ENCODE assay signal across 9 cellular contexts in genomic region chr20:41058007-41058673, GRCh38. TPM values are rescaled to one million over a fixed set of nuclear protein-coding genes. Genes with fewer than 3 reads are reported as not detected.
DNase-seq lines count a peak whose midpoint lies in the region; ATAC-seq and TF ChIP-seq lines count a peak whose summit lies in the region.
"Had no signal": no experiment of that assay in that cellular context is flagged by ENCODE, and none has a peak within 500 bp of the region (broad histone marks: within the 10 kb centered on the region; RNA-seq: fewer than 3 reads in every experiment).

No MANE protein-coding gene starts in this region.

- peaks cover 10% of the 10 kb centered on the region for H3K9me3 ChIP-seq in A673 (ENCODE audit: low read depth, low read length, poor library complexity, severe bottlenecking)
- no peaks in the 10 kb centered on the region for H3K9me3 ChIP-seq in HCT116 (ENCODE audit: control insufficient read depth in 1 of 2, insufficient read depth in 1 of 2, low read depth in 1 of 2, low read length in 2 of 2)
- no peaks in the 10 kb centered on the region for H3K9me3 ChIP-seq in esophagus muscularis mucosa

- peak; percentile 59; the same call in 1 of the 2 replicates for ATAC-seq in HCT116
- ATAC-seq in GM19452 (IDR thresholded peaks at IDR 0.05; ENCODE audit: unreplicated experiment): no peak

- no peaks in the 10 kb centered on the region for H3K9me2 ChIP-seq in HCT116 (ENCODE audit: insufficient read depth)

- DNase-seq in A673 (ENCODE audit: low spot score) (peak; percentile 97), HCT116 (ENCODE audit: low read depth, low spot score) (peak; percentile 8), kidney epithelial cell (ENCODE audit: low read depth) (peak; percentile 65), KG1 (lab: John Stamatoyannopoulos, UW) (no peak), anterior cingulate cortex (lab: John Stamatoyannopoulos, UW) (no peak), esophagus muscularis mucosa (ENCODE audit: extremely low spot score) (no peak)
- peak; percentile 13 for DNase-seq in activated naive CD4-positive, alpha-beta T cell treated with anti-CD3 and anti-CD28 coated beads, Interleukin-2, amount 50 U/mL, for 16 hours
- DNase-seq: NCI-H187 treated with DMSO at 0.1 percent for 48 hours had no signal

- POLR2A ChIA-PET in A673 (lab: Charles Lee; ENCODE audit: low non-redundant PET) (no interaction called here), HCT116 (lab: Charles Lee) (interaction anchor here (1.0 to 1.4 kb wide), 2 partner anchors 12 to 14 kb away, joined by 3 to 4 read pairs; no protein-coding TSS in a partner anchor)

- TF ChIP-seq RAD21 in HCT116 (IDR thresholded peaks at IDR 0.05; ENCODE audit: low read depth): no peak

- WGBS in esophagus muscularis mucosa: 67% methylated on average over 2 of the region's 2 CpGs

- H2AFZ ChIP-seq in HCT116 (ENCODE audit: low read depth, low read length, poor library complexity, severe bottlenecking): no peak overlapping the region

- H3K4me3 ChIP-seq in A673 (ENCODE audit: low read depth, low read length, poor library complexity, severe bottlenecking) (no peak overlapping the region), HCT116 (replicated peaks in 1 of 2; ENCODE audit: low read depth in 1 of 2, low read length in 2 of 2) (no peak overlapping the region), kidney epithelial cell (ENCODE audit: low read depth, low read length) (no peak overlapping the region), esophagus muscularis mucosa (no peak overlapping the region)

- TF ChIP-seq EP300 in esophagus muscularis mucosa (IDR thresholded peaks at IDR 0.05): no peak

- RAD21 ChIA-PET in HCT116 (lab: Charles Lee; ENCODE audit: low non-redundant PET in 1 of 2, low total read pairs in 2 of 2, uncharacterized antibody in 2 of 2, unreplicated experiment in 2 of 2): interaction anchor here in 1 of 2 experiments (1.2 kb wide), 1 partner anchor 67 kb away, joined by 4 read pairs; no protein-coding TSS in a partner anchor

- TF ChIP-seq POLR2A in HCT116 (IDR thresholded peaks at IDR 0.05; ENCODE audit: borderline replicate concordance, extremely low read depth, insufficient read depth, insufficient read length): no peak
- TF ChIP-seq POLR2A in esophagus muscularis mucosa (IDR thresholded peaks at IDR 0.05; ENCODE audit: low read depth): no peak

- peaks cover 53% of the 10 kb centered on the region for H3K4me1 ChIP-seq in A673 (ENCODE audit: insufficient read depth, low read length, poor library complexity, severe bottlenecking)
- peaks cover 0 to 20% of the 10 kb centered on the region in 2 experiments; a peak in 2 of 4 replicates for H3K4me1 ChIP-seq in HCT116 (ENCODE audit: control insufficient read depth in 1 of 2, insufficient read depth in 2 of 2, low read length in 2 of 2)
- H3K4me1 ChIP-seq in esophagus muscularis mucosa: peaks cover 52 to 57% (median 56%) of the 10 kb centered on the region in 4 donors

- no peak overlapping the region for H3K9ac ChIP-seq in HCT116 (ENCODE audit: low read length)

- no TSS peak for BruUV-seq in A673 (replicated peaks; lab: Mats Ljungman, UMichigan)
- no TSS peak for BruUV-seq in HCT116 (replicated peaks; lab: Mats Ljungman, UMichigan)

- intact Hi-C loops in A673 (cut with micrococcal nuclease; ENCODE audit: unreplicated experiment) (no loop called here), HCT116 (cut with micrococcal nuclease) (no loop called here), esophagus muscularis mucosa (cut with DNase I) (no loop called here)

- TF ChIP-seq CTCF in A673 (conservative IDR thresholded peaks at IDR 0.05; ENCODE audit: low read depth, low read length) (no peak), HCT116 (IDR thresholded peaks at IDR 0.05 in 2 of 3, conservative IDR thresholded peaks at IDR 0.05 in 1 of 3; ENCODE audit: borderline replicate concordance in 1 of 3, insufficient read depth in 1 of 3, low read depth in 2 of 3, low read length in 2 of 3) (no peak), kidney epithelial cell (IDR thresholded peaks at IDR 0.05; ENCODE audit: insufficient read depth, low read length, poor library complexity, severe bottlenecking) (no peak), esophagus muscularis mucosa (IDR thresholded peaks at IDR 0.05) (no peak)

- CTCF ChIA-PET in A673 (lab: Charles Lee): interaction anchor here (0.8 kb wide), 1 partner anchor 67 kb away, joined by 3 read pairs; no protein-coding TSS in a partner anchor
- CTCF ChIA-PET in HCT116 (lab: Charles Lee): no interaction called here

- H3K27me3 ChIP-seq in A673 (replicated peaks; ENCODE audit: insufficient read depth, low read depth, low read length, poor library complexity) (no peaks in the 10 kb centered on the region), HCT116 (ENCODE audit: insufficient read depth, low read length) (no peaks in the 10 kb centered on the region), kidney epithelial cell (ENCODE audit: control insufficient read depth, insufficient read depth, low read length) (no peaks in the 10 kb centered on the region), esophagus muscularis mucosa (no peaks in the 10 kb centered on the region)

- H3K27ac ChIP-seq in A673 (ENCODE audit: low read depth, low read length, poor library complexity, severe bottlenecking) (peak overlapping the region; percentile 28), HCT116 (ENCODE audit: low read depth, low read length) (no peak overlapping the region), esophagus muscularis mucosa (replicated peaks in 1 of 4) (no peak overlapping the region)

- no peak overlapping the region for H3K4me2 ChIP-seq in HCT116 (ENCODE audit: low read length)

- H3K79me2 ChIP-seq in HCT116 (ENCODE audit: insufficient read depth, low read length): peaks cover 100% of the 10 kb centered on the region

- H4K20me1 ChIP-seq in HCT116 (ENCODE audit: insufficient read depth): peaks cover 25% of the 10 kb centered on the region; the same call in 1 of the 2 replicates

- H3K36me3 ChIP-seq in A673 (ENCODE audit: insufficient read depth, low read length, poor library complexity, severe bottlenecking) (peaks cover 12% of the 10 kb centered on the region), HCT116 (ENCODE audit: control insufficient read depth in 1 of 2, insufficient read depth in 2 of 2, low read length in 2 of 2) (peaks cover 9 to 29% of the 10 kb centered on the region in 2 experiments), kidney epithelial cell (ENCODE audit: control insufficient read depth, insufficient read depth, low read length) (no peaks in the 10 kb centered on the region), esophagus muscularis mucosa (peaks cover 0 to 18% (median 11%) of the 10 kb centered on the region in 4 donors)

TF ChIP-seq in HCT116, 20 proteins besides CTCF, POLR2A, EP300 and RAD21:
- TF ChIP-seq TCF7L2 (IDR thresholded peaks at IDR 0.05; ENCODE audit: borderline replicate concordance, extremely low read depth, insufficient read depth, insufficient read length) (no peak), POLR2AphosphoS5 (IDR thresholded peaks at IDR 0.05; ENCODE audit: low read depth, low read length) (no peak), SRF (IDR thresholded peaks at IDR 0.05; ENCODE audit: low read depth) (peak; percentile 79), SP1 (IDR thresholded peaks at IDR 0.05; ENCODE audit: low read depth) (peak; percentile 25; the same call in 1 of the 2 replicates)

RNA-seq across cellular contexts. Expression of gene TOP1, which starts 29.5 kb away (rescaled TPM):
- total RNA-seq in A673 (2021): 108 and 125 TPM in 2 replicates
- 190 TPM for total RNA-seq in HCT116 (2021; ENCODE audit: unreplicated experiment)
- polyA plus RNA-seq in HCT116 (2012): 78.3 and 101 TPM in 2 replicates
- 29.2 and 38.0 TPM in 2 replicates for total RNA-seq in kidney epithelial cell
- total RNA-seq in esophagus muscularis mucosa: 10 to 100 TPM; 20.2 to 28.5 (median 23.0) TPM

Comparison
In these comparisons a context has a peak if more than half of its experiments do, and no peak if none do; other contexts are left out.
1. DNase-seq: peak in A673 (single experiment), HCT116 (single experiment), activated naive CD4-positive, alpha-beta T cell treated with anti-CD3 and anti-CD28 coated beads, Interleukin-2, amount 50 U/mL, for 16 hours (single experiment) and kidney epithelial cell (single experiment); none in KG1 (single experiment), anterior cingulate cortex (0 of 58) and esophagus muscularis mucosa (single experiment).